In genomic region chr11:19240420-19241259, GRCh38 we compare ENCODE assay signal across 8 cellular contexts. TPM values are rescaled to one million over a fixed set of nuclear protein-coding genes. Genes with fewer than 3 reads are reported as not detected.
DNase-seq lines count a peak whose midpoint lies in the region; ATAC-seq and TF ChIP-seq lines count a peak whose summit lies in the region.

E2F8 (minus strand) TSS chr11:19240945; CDS start chr11:19240121, 824 bp downstream.

- no peaks in the 10 kb centered on the region for H3K9me2 ChIP-seq in DOHH2 (replicated peaks; ENCODE audit: control insufficient read depth, low read length)

- peaks cover 43% of the 10 kb centered on the region for H3K4me1 ChIP-seq in DOHH2 (ENCODE audit: control insufficient read depth, low read length)

- DNase-seq in GOT3 (lab: John Stamatoyannopoulos, UW) (peak; percentile 45), LHCN-M2 (ENCODE audit: low read depth) (peak; percentile 92), RPMI7951 (ENCODE audit: low read depth) (peak; percentile 93), activated T-helper 1 cell treated with Interleukin-2 at 50 U/mL for 16 hours (ENCODE audit: low read depth) (peak; percentile 64), fibroblast of mammary gland (ENCODE audit: low read depth) (peak; percentile 89), natural killer cell (peak; percentile 82)
- DNase-seq in stimulated activated naive CD4-positive, alpha-beta T cell (lab: John Stamatoyannopoulos, UW) = peak; percentile 31 to 60 (median 50)

- H3K79me2 ChIP-seq in DOHH2 (ENCODE audit: control insufficient read depth, low read length) = peaks cover 62% of the 10 kb centered on the region

- peaks cover 13 to 25% of the 10 kb centered on the region in 2 donors for H3K27me3 Mint-ChIP-seq in natural killer cell (ENCODE audit: low read depth in 2 of 2)

- no peaks in the 10 kb centered on the region for H3K9me3 ChIP-seq in DOHH2 (ENCODE audit: control insufficient read depth, insufficient read depth, low read length)

- H3K4me2 ChIP-seq in DOHH2 (ENCODE audit: low read length) = peak within 1 kb of the TSS; percentile 86

- peak within 1 kb of the TSS in 1 of 2 donors; percentile 61 for H3K27ac Mint-ChIP-seq in natural killer cell

- H3F3A ChIP-seq in DOHH2 (ENCODE audit: control insufficient read depth, insufficient read depth) = peaks cover 10% of the 10 kb centered on the region

- intact Hi-C loops in natural killer cell (cut with micrococcal nuclease) = no loop called here

- H3K4me1 Mint-ChIP-seq in natural killer cell = peaks cover 8 to 17% of the 10 kb centered on the region in 2 donors

- peak within 1 kb of the TSS; percentile 94 for H3K4me3 ChIP-seq in DOHH2 (ENCODE audit: low read length)
- peak within 1 kb of the TSS; percentile 91 for H3K4me3 ChIP-seq in fibroblast of mammary gland (ENCODE audit: control insufficient read depth, low read depth, low read length)

- H3K27ac ChIP-seq in DOHH2 (ENCODE audit: low read depth, low read length) = peak within 1 kb of the TSS; percentile 84

- H4K20me1 ChIP-seq in DOHH2 (ENCODE audit: control insufficient read depth, insufficient read depth, low read depth, low read length) = no peaks in the 10 kb centered on the region

- TF ChIP-seq CTCF in DOHH2 (IDR thresholded peaks at IDR 0.05; ENCODE audit: low read depth, low read length, poor library complexity, severe bottlenecking) (no peak), fibroblast of mammary gland (conservative IDR thresholded peaks at IDR 0.05; ENCODE audit: control insufficient read depth, insufficient read depth, low read depth, low read length) (no peak), natural killer cell (IDR thresholded peaks at IDR 0.05) (no peak)

- H3K36me3 ChIP-seq in DOHH2 (ENCODE audit: control insufficient read depth, low read length) = peaks cover 52% of the 10 kb centered on the region

- peak within 1 kb of the TSS; percentile 94 for H3K4me3 Mint-ChIP-seq in natural killer cell

- H3K9me3 Mint-ChIP-seq in natural killer cell = no peaks in the 10 kb centered on the region

- H3K27me3 ChIP-seq in DOHH2 (ENCODE audit: control insufficient read depth, low read length) = no peaks in the 10 kb centered on the region

- ATAC-seq in natural killer cell = peak; percentile 85 to 89 (median 86)

- no peaks in the 10 kb centered on the region for H3K36me3 Mint-ChIP-seq in natural killer cell

RNA-seq across cellular contexts. Expression of gene E2F8, which starts in this region (rescaled TPM):
- 3.0 and 4.9 TPM in 2 replicates for total RNA-seq in LHCN-M2 (2014; rRNA removed)
- polyA plus RNA-seq in LHCN-M2 (2012) = 1.2 TPM
- total RNA-seq in RPMI7951 (2014; rRNA removed; shearing (Covaris generic)) = 4.7 and 5.0 TPM in 2 replicates
- under 1 TPM; 0.38 to 0.54 (median 0.42) TPM for total RNA-seq in natural killer cell

Comparison
In these comparisons a context has a peak if more than half of its experiments do, and no peak if none do; other contexts are left out.
1. Peak in every context shown above with its lines: DNase-seq, ATAC-seq, H3K4me3 ChIP-seq and H3K27ac ChIP-seq.
2. Peak in DNase-seq and ATAC-seq in natural killer cell; RNA of the gene not detected or under 1 TPM.